17 cellular contexts compared by ENCODE assay signal in the genomic region with DNA sequence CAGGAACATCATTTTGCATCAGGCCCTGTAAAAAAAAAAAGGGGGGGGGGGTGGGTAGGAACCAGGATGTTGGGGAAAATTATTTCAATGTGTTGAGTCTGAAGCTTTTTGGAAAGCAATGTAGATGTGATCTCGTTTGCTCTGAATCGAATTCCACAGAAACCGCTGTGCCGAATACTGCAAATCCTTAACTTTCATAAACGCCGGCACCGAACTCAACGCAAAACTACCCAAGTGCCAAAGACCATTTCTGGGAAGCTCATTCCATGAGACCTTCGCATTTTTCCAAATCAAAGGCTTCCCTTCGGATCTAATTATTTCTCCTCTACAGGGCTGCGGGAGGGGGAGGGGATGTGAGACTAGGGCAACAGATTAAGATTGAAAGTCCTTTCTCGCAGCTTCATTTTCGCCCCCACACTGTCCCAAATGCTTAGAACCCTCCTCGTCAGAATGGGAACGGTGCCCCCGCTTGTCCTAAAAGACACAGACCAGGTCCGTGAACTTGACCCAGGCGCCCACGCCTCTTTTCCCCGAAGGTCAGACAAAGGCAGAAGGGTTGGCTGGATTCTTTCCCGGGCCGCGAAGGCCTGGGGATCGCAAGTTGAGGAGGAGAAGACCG. TPM values are rescaled to one million over a fixed set of nuclear protein-coding genes. Genes with fewer than 3 reads are reported as not detected.
DNase-seq lines count a peak whose midpoint lies in the region; ATAC-seq and TF ChIP-seq lines count a peak whose summit lies in the region.
"Had no signal": no experiment of that assay in that cellular context is flagged by ENCODE, and none has a peak within 500 bp of the region (broad histone marks: within the 10 kb centered on the region; RNA-seq: fewer than 3 reads in every experiment).

No MANE protein-coding gene starts in this region.

- ATAC-seq in WTC11: no peak
- ATAC-seq: Right ventricle myocardium inferior had no signal

- no peaks in the 10 kb centered on the region for H3K9me3 ChIP-seq in stomach smooth muscle (ENCODE audit: control insufficient read depth in 2 of 2, low read length in 2 of 2)
- H3K9me3 ChIP-seq in breast epithelium: no peaks in the 10 kb centered on the region
- H3K9me3 ChIP-seq: HAP-1 had no signal

- H3K27ac ChIP-seq in stomach smooth muscle (ENCODE audit: low read length): no peak overlapping the region
- no peak overlapping the region for H3K27ac ChIP-seq in breast epithelium

- TF ChIP-seq CTCF in WTC11 (IDR thresholded peaks at IDR 0.05) (no peak), breast epithelium (IDR thresholded peaks at IDR 0.05) (no peak)

- H3K4me3 ChIP-seq in stomach smooth muscle (ENCODE audit: low read length in 2 of 2): peak overlapping the region; percentile 8 to 29
- H3K4me3 ChIP-seq in breast epithelium: peak overlapping the region in 1 of 3 donors; percentile 23
- H3K4me3 ChIP-seq: HAP-1 had no signal

- H3K9me3 Mint-ChIP-seq in activated naive CD4-positive, alpha-beta T cell treated with anti-CD3 and anti-CD28 coated beads, Interleukin-2, amount 10 ng/mL, durations not matched to agents 7 days and 5 days: no peaks in the 10 kb centered on the region
- no peaks in the 10 kb centered on the region for H3K9me3 Mint-ChIP-seq in WTC11

- POLR2A ChIA-PET in WTC11 (lab: Charles Lee): no interaction called here

- peaks cover 94% of the 10 kb centered on the region for H3K27me3 Mint-ChIP-seq in activated naive CD4-positive, alpha-beta T cell treated with anti-CD3 and anti-CD28 coated beads, Interleukin-2, amount 10 ng/mL, durations not matched to agents 7 days and 5 days
- H3K27me3 Mint-ChIP-seq in WTC11 (ENCODE audit: low read depth): peaks cover 100% of the 10 kb centered on the region

- DNase-seq in activated naive CD4-positive, alpha-beta T cell treated with anti-CD3 and anti-CD28 coated beads, Interleukin-2, amount 10 ng/mL, durations not matched to agents 7 days and 5 days: no peak
- DNase-seq in activated naive CD4-positive, alpha-beta T cell (lab: John Stamatoyannopoulos, UW): no peak
- DNase-seq in WTC11 (ENCODE audit: low spot score) (no peak), left kidney (ENCODE audit: low read depth, low spot score) (peak; percentile 70), breast epithelium (ENCODE audit: low spot score in 2 of 2) (no peak), T-helper 9 cell (no peak), NCI-H1092 (lab: John Stamatoyannopoulos, UW) (no peak)
- DNase-seq: activated gamma-delta T cell treated with Interleukin-2 at 50 U/mL for 16 hours, DND-41, IMR-90, NCI-H1436 treated with DMSO at 0.1 percent for 48 hours, NCI-H69 had no signal

- intact Hi-C loops in breast epithelium (cut with DNase I; ENCODE audit: low total_unique reads): no loop called here

- peak overlapping the region; percentile 52 for H3K27ac Mint-ChIP-seq in activated naive CD4-positive, alpha-beta T cell treated with anti-CD3 and anti-CD28 coated beads, Interleukin-2, amount 10 ng/mL, durations not matched to agents 7 days and 5 days
- H3K27ac Mint-ChIP-seq in WTC11: peak overlapping the region; percentile 91

- H3K36me3 ChIP-seq in stomach smooth muscle (ENCODE audit: control insufficient read depth in 2 of 2, insufficient read depth in 2 of 2, low read length in 2 of 2) (no peaks in the 10 kb centered on the region), breast epithelium (no peaks in the 10 kb centered on the region)
- H3K36me3 ChIP-seq: HAP-1 had no signal

- H3K27me3 ChIP-seq in stomach smooth muscle (ENCODE audit: control insufficient read depth in 1 of 2, insufficient read depth in 2 of 2, low read length in 2 of 2) (peaks cover 69 to 85% of the 10 kb centered on the region in 2 donors), breast epithelium (peaks cover 0 to 100% of the 10 kb centered on the region in 2 donors)

- H3K4me1 Mint-ChIP-seq in activated naive CD4-positive, alpha-beta T cell treated with anti-CD3 and anti-CD28 coated beads, Interleukin-2, amount 10 ng/mL, durations not matched to agents 7 days and 5 days: peaks cover 30% of the 10 kb centered on the region
- H3K4me1 Mint-ChIP-seq in WTC11: peaks cover 47% of the 10 kb centered on the region

- peaks cover 6% of the 10 kb centered on the region for H3K4me1 ChIP-seq in stomach smooth muscle (ENCODE audit: control insufficient read depth, insufficient read depth, low read length)
- no peaks in the 10 kb centered on the region for H3K4me1 ChIP-seq in breast epithelium

- H3K4me3 Mint-ChIP-seq in activated naive CD4-positive, alpha-beta T cell treated with anti-CD3 and anti-CD28 coated beads, Interleukin-2, amount 10 ng/mL, durations not matched to agents 7 days and 5 days: peak overlapping the region; percentile 23
- H3K4me3 Mint-ChIP-seq in WTC11: peak overlapping the region; percentile 85

- CTCF ChIA-PET in activated naive CD4-positive, alpha-beta T cell treated with anti-CD3 and anti-CD28 coated beads, Interleukin-2, amount 10 ng/mL, durations not matched to agents 7 days and 5 days (lab: Charles Lee): interaction anchor here (2.0 kb wide), 1 partner anchor 14 kb away, joined by 4 read pairs; no protein-coding TSS in a partner anchor
- CTCF ChIA-PET in WTC11 (lab: Charles Lee): interaction anchor here (0.6 to 10.9 kb wide), 15 partner anchors 8 to 772 kb away, joined by 3 to 218 read pairs (median 5); partner anchors contain the start of gene HOXB13

- no peak for TF ChIP-seq POLR2A in breast epithelium (IDR thresholded peaks at IDR 0.05)

- H3K9ac ChIP-seq in stomach smooth muscle (ENCODE audit: low read length in 2 of 2): no peak overlapping the region

- H3K36me3 Mint-ChIP-seq in activated naive CD4-positive, alpha-beta T cell treated with anti-CD3 and anti-CD28 coated beads, Interleukin-2, amount 10 ng/mL, durations not matched to agents 7 days and 5 days: peaks cover 7% of the 10 kb centered on the region
- no peaks in the 10 kb centered on the region for H3K36me3 Mint-ChIP-seq in WTC11

TF ChIP-seq in WTC11, 78 proteins besides CTCF, POLR2A, EP300 and RAD21 (continues in another document):
- no peak for TF ChIP-seq HMGA2 (CRISPR knock-in tag; IDR thresholded peaks at IDR 0.05)
- TF ChIP-seq MXD4 (CRISPR knock-in tag; IDR thresholded peaks at IDR 0.05; ENCODE audit: borderline replicate concordance): no peak
- TF ChIP-seq, protein P1, sequence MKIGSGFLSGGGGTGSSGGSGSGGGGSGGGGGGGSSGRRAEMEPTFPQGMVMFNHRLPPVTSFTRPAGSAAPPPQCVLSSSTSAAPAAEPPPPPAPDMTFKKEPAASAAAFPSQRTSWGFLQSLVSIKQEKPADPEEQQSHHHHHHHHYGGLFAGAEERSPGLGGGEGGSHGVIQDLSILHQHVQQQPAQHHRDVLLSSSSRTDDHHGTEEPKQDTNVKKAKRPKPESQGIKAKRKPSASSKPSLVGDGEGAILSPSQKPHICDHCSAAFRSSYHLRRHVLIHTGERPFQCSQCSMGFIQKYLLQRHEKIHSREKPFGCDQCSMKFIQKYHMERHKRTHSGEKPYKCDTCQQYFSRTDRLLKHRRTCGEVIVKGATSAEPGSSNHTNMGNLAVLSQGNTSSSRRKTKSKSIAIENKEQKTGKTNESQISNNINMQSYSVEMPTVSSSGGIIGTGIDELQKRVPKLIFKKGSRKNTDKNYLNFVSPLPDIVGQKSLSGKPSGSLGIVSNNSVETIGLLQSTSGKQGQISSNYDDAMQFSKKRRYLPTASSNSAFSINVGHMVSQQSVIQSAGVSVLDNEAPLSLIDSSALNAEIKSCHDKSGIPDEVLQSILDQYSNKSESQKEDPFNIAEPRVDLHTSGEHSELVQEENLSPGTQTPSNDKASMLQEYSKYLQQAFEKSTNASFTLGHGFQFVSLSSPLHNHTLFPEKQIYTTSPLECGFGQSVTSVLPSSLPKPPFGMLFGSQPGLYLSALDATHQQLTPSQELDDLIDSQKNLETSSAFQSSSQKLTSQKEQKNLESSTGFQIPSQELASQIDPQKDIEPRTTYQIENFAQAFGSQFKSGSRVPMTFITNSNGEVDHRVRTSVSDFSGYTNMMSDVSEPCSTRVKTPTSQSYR (CRISPR knock-in tag; IDR thresholded peaks at IDR 0.05): no peak
- no peak for TF ChIP-seq NFATC4 (CRISPR knock-in tag; IDR thresholded peaks at IDR 0.05)
- TF ChIP-seq PRRX2 (CRISPR knock-in tag; IDR thresholded peaks at IDR 0.05): no peak
- TF ChIP-seq SMAD3 (CRISPR knock-in tag; IDR thresholded peaks at IDR 0.05; ENCODE audit: borderline replicate concordance): no peak
- no peak for TF ChIP-seq ZNF219 (CRISPR knock-in tag; IDR thresholded peaks at IDR 0.05; ENCODE audit: borderline replicate concordance)
- TF ChIP-seq ZNF138 (CRISPR knock-in tag; conservative IDR thresholded peaks at IDR 0.05): no peak
- TF ChIP-seq, protein P2, sequence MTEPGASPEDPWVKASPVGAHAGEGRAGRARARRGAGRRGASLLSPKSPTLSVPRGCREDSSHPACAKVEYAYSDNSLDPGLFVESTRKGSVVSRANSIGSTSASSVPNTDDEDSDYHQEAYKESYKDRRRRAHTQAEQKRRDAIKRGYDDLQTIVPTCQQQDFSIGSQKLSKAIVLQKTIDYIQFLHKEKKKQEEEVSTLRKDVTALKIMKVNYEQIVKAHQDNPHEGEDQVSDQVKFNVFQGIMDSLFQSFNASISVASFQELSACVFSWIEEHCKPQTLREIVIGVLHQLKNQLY (CRISPR knock-in tag; IDR thresholded peaks at IDR 0.05): no peak
- TF ChIP-seq, protein P3, sequence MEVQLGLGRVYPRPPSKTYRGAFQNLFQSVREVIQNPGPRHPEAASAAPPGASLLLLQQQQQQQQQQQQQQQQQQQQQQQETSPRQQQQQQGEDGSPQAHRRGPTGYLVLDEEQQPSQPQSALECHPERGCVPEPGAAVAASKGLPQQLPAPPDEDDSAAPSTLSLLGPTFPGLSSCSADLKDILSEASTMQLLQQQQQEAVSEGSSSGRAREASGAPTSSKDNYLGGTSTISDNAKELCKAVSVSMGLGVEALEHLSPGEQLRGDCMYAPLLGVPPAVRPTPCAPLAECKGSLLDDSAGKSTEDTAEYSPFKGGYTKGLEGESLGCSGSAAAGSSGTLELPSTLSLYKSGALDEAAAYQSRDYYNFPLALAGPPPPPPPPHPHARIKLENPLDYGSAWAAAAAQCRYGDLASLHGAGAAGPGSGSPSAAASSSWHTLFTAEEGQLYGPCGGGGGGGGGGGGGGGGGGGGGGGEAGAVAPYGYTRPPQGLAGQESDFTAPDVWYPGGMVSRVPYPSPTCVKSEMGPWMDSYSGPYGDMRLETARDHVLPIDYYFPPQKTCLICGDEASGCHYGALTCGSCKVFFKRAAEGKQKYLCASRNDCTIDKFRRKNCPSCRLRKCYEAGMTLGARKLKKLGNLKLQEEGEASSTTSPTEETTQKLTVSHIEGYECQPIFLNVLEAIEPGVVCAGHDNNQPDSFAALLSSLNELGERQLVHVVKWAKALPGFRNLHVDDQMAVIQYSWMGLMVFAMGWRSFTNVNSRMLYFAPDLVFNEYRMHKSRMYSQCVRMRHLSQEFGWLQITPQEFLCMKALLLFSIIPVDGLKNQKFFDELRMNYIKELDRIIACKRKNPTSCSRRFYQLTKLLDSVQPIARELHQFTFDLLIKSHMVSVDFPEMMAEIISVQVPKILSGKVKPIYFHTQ (CRISPR knock-in tag; IDR thresholded peaks at IDR 0.05): no peak

RNA-seq across cellular contexts. Expression of gene PRAC1, which starts 4.0 kb away (rescaled TPM):
- total RNA-seq in WTC11 (2021) (35.2 to 60.8 TPM (median 37.9 TPM) in 3 replicates), breast epithelium (not detected)
- total RNA-seq: cerebellum, fibroblast of lung, IMR-90, Right ventricle myocardium inferior had no signal

RNA-seq across cellular contexts. Expression of gene PRAC2, which starts 4.7 kb away (rescaled TPM):
- total RNA-seq in WTC11 (2021): 8.0 to 22.3 TPM (median 9.2 TPM) in 3 replicates
- not detected for total RNA-seq in breast epithelium
- total RNA-seq: cerebellum, fibroblast of lung, IMR-90, Right ventricle myocardium inferior had no signal

RNA-seq across cellular contexts. Expression of gene HOXB13, which starts 10.3 kb away (rescaled TPM):
- total RNA-seq in WTC11 (2021) (1.6 to 2.8 TPM (median 1.7 TPM) in 3 replicates), breast epithelium (under 1 TPM in 1 of 3 donors, not detected in 2; 0.16 TPM)
- total RNA-seq: cerebellum, fibroblast of lung, IMR-90, Right ventricle myocardium inferior had no signal

Comparison
In these comparisons a context has a peak if more than half of its experiments do, and no peak if none do; other contexts are left out.
1. RNA of gene PRAC1, which starts 4.0 kb away (total RNA-seq): 35.2 to 60.8 TPM in WTC11; not detected in breast epithelium; every median in the first group is over 10 times any median in the second.